Comparison of ENCODE assay signal across 10 cellular contexts in genomic region chr1:158496379-158496778, GRCh38. TPM values are rescaled to one million over a fixed set of nuclear protein-coding genes. Genes with fewer than 3 reads are reported as not detected.
DNase-seq lines count a peak whose midpoint lies in the region; ATAC-seq and TF ChIP-seq lines count a peak whose summit lies in the region.
"Had no signal": no experiment of that assay in that cellular context is flagged by ENCODE, and none has a peak within 500 bp of the region (broad histone marks: within the 10 kb centered on the region; RNA-seq: fewer than 3 reads in every experiment).

No MANE protein-coding gene starts in this region.

- H3K9me3 ChIP-seq in PC-3 (ENCODE audit: low read length) (no peaks in the 10 kb centered on the region), iPS DF 6.9 (ENCODE audit: control insufficient read depth, insufficient read depth, low read length) (no peaks in the 10 kb centered on the region), MG63 (no peaks in the 10 kb centered on the region)

- H3K36me3 ChIP-seq in H7 (replicated peaks; ENCODE audit: control insufficient read depth, insufficient read depth, low read length), result no peaks in the 10 kb centered on the region
- no peaks in the 10 kb centered on the region for H3K36me3 ChIP-seq in PC-3 (ENCODE audit: low read depth, low read length)
- H3K36me3 ChIP-seq in iPS DF 6.9 (ENCODE audit: control insufficient read depth, insufficient read depth, low read length), result no peaks in the 10 kb centered on the region
- H3K36me3 ChIP-seq in MG63, result no peaks in the 10 kb centered on the region

- H3K27ac ChIP-seq in PC-3 (ENCODE audit: low read length), result no peak overlapping the region
- no peak overlapping the region for H3K27ac ChIP-seq in iPS DF 6.9 (ENCODE audit: low read length)

- BruUV-seq in PC-3 (replicated peaks; lab: Mats Ljungman, UMichigan), result no TSS peak

- CTCF ChIA-PET in PC-3 (lab: Charles Lee), result no interaction called here

- H3K4me2 ChIP-seq in PC-3 (ENCODE audit: low read length), result no peak overlapping the region

- H3K4me3 ChIP-seq in AG10803 (ENCODE audit: low read length), result no peak overlapping the region
- H3K4me3 ChIP-seq in H7 (ENCODE audit: insufficient read depth, low read depth, low read length), result no peak overlapping the region
- H3K4me3 ChIP-seq in PC-3 (ENCODE audit: low read length), result no peak overlapping the region
- H3K4me3 ChIP-seq in iPS DF 6.9 (ENCODE audit: low read length), result no peak overlapping the region
- H3K4me3 ChIP-seq in MG63, result no peak overlapping the region

- no peak for DNase-seq in AG10803 (ENCODE audit: low read depth)
- DNase-seq in H7, result peak; percentile 12
- peak; percentile 16 for DNase-seq in PC-3
- peak; percentile 9 for DNase-seq in iPS DF 6.9 (ENCODE audit: low read depth, low spot score)
- DNase-seq in NCI-H2171 treated with DMSO at 0.1 percent for 48 hours (lab: John Stamatoyannopoulos, UW), result no peak
- DNase-seq in MG63, result no peak
- DNase-seq in activated CD4-positive, CD25-positive, alpha-beta regulatory T cell (lab: John Stamatoyannopoulos, UW), result no peak
- DNase-seq: caudate nucleus, NCI-H187 had no signal

- ATAC-seq in PC-3 (no peak), HG03025 (IDR thresholded peaks at IDR 0.05; ENCODE audit: low FRiP score, unreplicated experiment) (no peak)

- POLR2A ChIA-PET in PC-3 (lab: Charles Lee; ENCODE audit: unreplicated experiment), result no interaction called here

- no peak overlapping the region for H2AFZ ChIP-seq in PC-3 (ENCODE audit: low read length)

- WGBS in iPS DF 6.9 (ENCODE audit: insufficient coverage, insufficient read length), result no CpG with 5 or more reads among the region's 2 CpGs

- no peaks in the 10 kb centered on the region for H3K9me2 ChIP-seq in PC-3 (replicated peaks; ENCODE audit: low read length)

- no peaks in the 10 kb centered on the region for H3K79me2 ChIP-seq in PC-3 (ENCODE audit: low read length)

- H3K9ac ChIP-seq in PC-3 (ENCODE audit: low read length), result no peak overlapping the region

- H4K20me1 ChIP-seq in PC-3 (ENCODE audit: low read length), result no peaks in the 10 kb centered on the region

- intact Hi-C loops in PC-3 (cut with micrococcal nuclease), result no loop called here

- no peaks in the 10 kb centered on the region for H3F3A ChIP-seq in PC-3 (ENCODE audit: low read length, unreplicated experiment)

- TF ChIP-seq CTCF in AG10803 (conservative IDR thresholded peaks at IDR 0.05; ENCODE audit: low read length) (peak; percentile 12; the same call in 1 of the 2 replicates), PC-3 (conservative IDR thresholded peaks at IDR 0.05; ENCODE audit: low read depth, low read length) (peak; percentile 34; the same call in 1 of the 2 replicates)

- H3K27me3 ChIP-seq in H7 (ENCODE audit: control insufficient read depth, insufficient read depth, low read length) (no peaks in the 10 kb centered on the region), PC-3 (ENCODE audit: low read length) (0 out of 2 replicates have a peak, but pooled peaks cover 5% of the 10 kb centered on the region), iPS DF 6.9 (ENCODE audit: control insufficient read depth, insufficient read depth, low read length) (no peaks in the 10 kb centered on the region), MG63 (peaks cover 3% of the 10 kb centered on the region; the same call in 1 of the 2 replicates)

- H3K4me1 ChIP-seq in PC-3 (ENCODE audit: insufficient read depth, low read length), result no peaks in the 10 kb centered on the region
- H3K4me1 ChIP-seq in iPS DF 6.9 (ENCODE audit: control insufficient read depth, insufficient read depth, low read length), result no peaks in the 10 kb centered on the region

RNA-seq across cellular contexts. Expression of gene OR10R2, which starts 24.4 kb away (rescaled TPM):
- not detected in 2 replicates for total RNA-seq in H7 (2014; rRNA removed; shearing (Covaris generic))
- total RNA-seq in PC-3 (2014; rRNA removed), result not detected in 2 replicates
- total RNA-seq in MG63 (2014; rRNA removed; shearing (Covaris generic); ENCODE audit: low replicate concordance), result not detected in 2 replicates

RNA-seq across cellular contexts. Expression of gene OR10K1, which starts 34.7 kb away (rescaled TPM):
- total RNA-seq in H7 (2014; rRNA removed; shearing (Covaris generic)), result not detected in 2 replicates
- total RNA-seq in PC-3 (2014; rRNA removed), result not detected in 2 replicates
- total RNA-seq in MG63 (2014; rRNA removed; shearing (Covaris generic); ENCODE audit: low replicate concordance), result not detected in 2 replicates

RNA-seq across cellular contexts. Expression of gene OR6Y1, which starts 57.8 kb away (rescaled TPM):
- total RNA-seq in H7 (2014; rRNA removed; shearing (Covaris generic)), result not detected in 2 replicates
- not detected in 2 replicates for total RNA-seq in PC-3 (2014; rRNA removed)
- not detected in 2 replicates for total RNA-seq in MG63 (2014; rRNA removed; shearing (Covaris generic); ENCODE audit: low replicate concordance)

Comparison
In these comparisons a context has a peak if more than half of its experiments do, and no peak if none do; other contexts are left out.
1. DNase-seq: peak in H7 (single experiment), PC-3 (single experiment) and iPS DF 6.9 (single experiment); none in AG10803 (single experiment), NCI-H2171 treated with DMSO at 0.1 percent for 48 hours (single experiment), MG63 (single experiment) and activated CD4-positive, CD25-positive, alpha-beta regulatory T cell (0 of 4).